Comparison of ENCODE assay signal across 18 cellular contexts in genomic region chr16:66133641-66134402, GRCh38.
DNase-seq lines count a peak whose midpoint lies in the region; ATAC-seq, FAIRE-seq and TF ChIP-seq lines count a peak whose summit lies in the region.
"Had no signal": no experiment of that assay in that cellular context is flagged by ENCODE, and none has a peak within 500 bp of the region (broad histone marks: within the 10 kb centered on the region; RNA-seq: fewer than 3 reads in every experiment).

No MANE protein-coding gene starts in this region.

- peaks cover 22% of the 10 kb centered on the region for H3K27me3 Mint-ChIP-seq in astrocyte (ENCODE audit: low read depth, unreplicated experiment)
- peaks cover 10 to 34% of the 10 kb centered on the region in 2 donors for H3K27me3 Mint-ChIP-seq in stimulated activated naive B cell treated with anti-CD40 and anti-IgM and Interleukin-4, amounts not matched to agents 10 μg/mL and 1 μg/mL and 100 μg/mL, for 72 hours
- H3K27me3 Mint-ChIP-seq in activated CD8-positive, alpha-beta T cell treated with anti-CD3 and anti-CD28 coated beads, Interleukin-2, amount 10 ng/mL, durations not matched to agents 7 days and 5 days (ENCODE audit: low read depth), result peaks cover 5% of the 10 kb centered on the region

- H3K4me1 Mint-ChIP-seq in astrocyte (ENCODE audit: low read depth, unreplicated experiment), result peaks cover 29% of the 10 kb centered on the region
- no peaks in the 10 kb centered on the region for H3K4me1 Mint-ChIP-seq in stimulated activated naive B cell treated with anti-CD40 and anti-IgM and Interleukin-4, amounts not matched to agents 10 μg/mL and 1 μg/mL and 100 μg/mL, for 72 hours
- no peaks in the 10 kb centered on the region for H3K4me1 Mint-ChIP-seq in activated CD8-positive, alpha-beta T cell treated with anti-CD3 and anti-CD28 coated beads, Interleukin-2, amount 10 ng/mL, durations not matched to agents 7 days and 5 days (ENCODE audit: low read depth)

- peaks cover 4% of the 10 kb centered on the region for H3K9me3 Mint-ChIP-seq in astrocyte (ENCODE audit: unreplicated experiment)
- no peaks in the 10 kb centered on the region for H3K9me3 Mint-ChIP-seq in stimulated activated naive B cell treated with anti-CD40 and anti-IgM and Interleukin-4, amounts not matched to agents 10 μg/mL and 1 μg/mL and 100 μg/mL, for 72 hours
- H3K9me3 Mint-ChIP-seq in activated CD8-positive, alpha-beta T cell treated with anti-CD3 and anti-CD28 coated beads, Interleukin-2, amount 10 ng/mL, durations not matched to agents 7 days and 5 days (ENCODE audit: insufficient read depth), result no peaks in the 10 kb centered on the region

- CTCF ChIA-PET in activated CD8-positive, alpha-beta T cell treated with anti-CD3 and anti-CD28 coated beads, Interleukin-2, amount 10 ng/mL, durations not matched to agents 7 days and 5 days (lab: Charles Lee), result no interaction called here

- TF ChIP-seq EP300 in sigmoid colon (IDR thresholded peaks at IDR 0.05), result no peak

- H3K9ac ChIP-seq in astrocyte (ENCODE audit: low read length), result no peak overlapping the region
- H3K9ac ChIP-seq: BLaER1 treated with 17β-estradiol and CSF1 and Interleukin-3, amounts not matched to agents 10 nM and 100 nM had no signal

- no peak for FAIRE-seq in astrocyte (lab: Jason Lieb, UNC)

- no peak for TF ChIP-seq POLR2A in spleen (IDR thresholded peaks at IDR 0.05)
- no peak for TF ChIP-seq POLR2A in sigmoid colon (IDR thresholded peaks at IDR 0.05)

- H3K4me1 ChIP-seq in astrocyte (ENCODE audit: insufficient read depth, low read length), result peaks cover 39% of the 10 kb centered on the region
- H3K4me1 ChIP-seq in spleen, result peaks cover 0 to 39% (median 14%) of the 10 kb centered on the region in 6 donors
- peaks cover 0 to 10% (median 9%) of the 10 kb centered on the region in 4 donors for H3K4me1 ChIP-seq in sigmoid colon

- H3K36me3 Mint-ChIP-seq in astrocyte (ENCODE audit: low read depth, unreplicated experiment), result no peaks in the 10 kb centered on the region
- H3K36me3 Mint-ChIP-seq in stimulated activated naive B cell treated with anti-CD40 and anti-IgM and Interleukin-4, amounts not matched to agents 10 μg/mL and 1 μg/mL and 100 μg/mL, for 72 hours, result no peaks in the 10 kb centered on the region
- no peaks in the 10 kb centered on the region for H3K36me3 Mint-ChIP-seq in activated CD8-positive, alpha-beta T cell treated with anti-CD3 and anti-CD28 coated beads, Interleukin-2, amount 10 ng/mL, durations not matched to agents 7 days and 5 days (ENCODE audit: low read depth)

- H4K20me1 ChIP-seq in astrocyte (ENCODE audit: insufficient read depth, low read length), result no peaks in the 10 kb centered on the region
- H4K20me1 ChIP-seq: BLaER1 treated with 17β-estradiol and CSF1 and Interleukin-3, amounts not matched to agents 10 nM and 100 nM had no signal

- no peak overlapping the region for H3K4me3 ChIP-seq in astrocyte (ENCODE audit: insufficient read depth, low read depth, low read length)
- H3K4me3 ChIP-seq in spleen, result no peak overlapping the region
- no peak overlapping the region for H3K4me3 ChIP-seq in sigmoid colon
- H3K4me3 ChIP-seq: BLaER1 treated with 17β-estradiol and CSF1 and Interleukin-3, amounts not matched to agents 10 nM and 100 nM; SJCRH30 had no signal

- H3K36me3 ChIP-seq in astrocyte (ENCODE audit: insufficient read depth, low read length) (no peaks in the 10 kb centered on the region), spleen (no peaks in the 10 kb centered on the region), sigmoid colon (no peaks in the 10 kb centered on the region)
- H3K36me3 ChIP-seq: BLaER1 treated with 17β-estradiol and CSF1 and Interleukin-3, amounts not matched to agents 10 nM and 100 nM; SJCRH30 had no signal

- no peak overlapping the region for H3K4me3 Mint-ChIP-seq in astrocyte (ENCODE audit: unreplicated experiment)
- no peak overlapping the region for H3K4me3 Mint-ChIP-seq in stimulated activated naive B cell treated with anti-CD40 and anti-IgM and Interleukin-4, amounts not matched to agents 10 μg/mL and 1 μg/mL and 100 μg/mL, for 72 hours
- H3K4me3 Mint-ChIP-seq in activated CD8-positive, alpha-beta T cell treated with anti-CD3 and anti-CD28 coated beads, Interleukin-2, amount 10 ng/mL, durations not matched to agents 7 days and 5 days, result no peak overlapping the region

- peak; percentile 46 for DNase-seq in AG20443 (ENCODE audit: low spot score)
- DNase-seq in astrocyte (ENCODE audit: low read depth), result peak; percentile 79
- DNase-seq in iris pigment epithelial cell (ENCODE audit: low read depth), result peak; percentile 29
- DNase-seq in stimulated activated naive B cell treated with anti-CD40 and anti-IgM and Interleukin-4, amounts not matched to agents 10 μg/mL and 1 μg/mL and 100 μg/mL, for 72 hours, result no peak
- no peak for DNase-seq in spleen
- DNase-seq in activated CD8-positive, alpha-beta T cell treated with anti-CD3 and anti-CD28 coated beads, Interleukin-2, amount 10 ng/mL, durations not matched to agents 7 days and 5 days, result no peak
- DNase-seq in sigmoid colon, result no peak
- DNase-seq: ACHN, DMS 273 treated with DMSO at 0.1 percent for 48 hours, EL, H7, Kasumi-1, NCI-H1417, NCI-H2029, NCI-H526, SJCRH30 had no signal

- intact Hi-C loops in spleen (cut with DNase I; ENCODE audit: low total_unique reads), result no loop called here
- intact Hi-C loops in sigmoid colon (cut with DNase I), result no loop called here

- POLR2A ChIA-PET in activated CD8-positive, alpha-beta T cell treated with anti-CD3 and anti-CD28 coated beads, Interleukin-2, amount 10 ng/mL, durations not matched to agents 7 days and 5 days (lab: Charles Lee), result no interaction called here

- H3K27ac ChIP-seq in astrocyte (ENCODE audit: low read depth, low read length) (no peak overlapping the region), spleen (no peak overlapping the region), sigmoid colon (no peak overlapping the region)
- H3K27ac ChIP-seq: BLaER1 treated with 17β-estradiol and CSF1 and Interleukin-3, amounts not matched to agents 10 nM and 100 nM; RWPE1 had no signal

- ATAC-seq in stimulated activated naive B cell treated with anti-CD40 and anti-IgM and Interleukin-4, amounts not matched to agents 10 μg/mL and 1 μg/mL and 100 μg/mL, for 72 hours (replicated peaks), result no peak
- no peak for ATAC-seq in activated CD8-positive, alpha-beta T cell treated with anti-CD3 and anti-CD28 coated beads, Interleukin-2, amount 10 ng/mL, durations not matched to agents 7 days and 5 days

- TF ChIP-seq CTCF in astrocyte (IDR thresholded peaks at IDR 0.05; ENCODE audit: insufficient read depth, low read depth, low read length) (no peak), spleen (IDR thresholded peaks at IDR 0.05 in 8 of 11, conservative IDR thresholded peaks at IDR 0.05 in 3 of 11) (no peak), sigmoid colon (IDR thresholded peaks at IDR 0.05) (no peak)

- H3K27me3 ChIP-seq in astrocyte (ENCODE audit: insufficient read depth, low read length) (no peaks in the 10 kb centered on the region), spleen (replicated peaks in 1 of 7) (peaks cover 0 to 20% (median 3%) of the 10 kb centered on the region in 7 donors), sigmoid colon (no peaks in the 10 kb centered on the region)
- H3K27me3 ChIP-seq: SJCRH30 had no signal

- H3K4me2 ChIP-seq in astrocyte (ENCODE audit: low read length), result no peak overlapping the region

- H3K9me3 ChIP-seq in astrocyte (ENCODE audit: insufficient read depth, low read depth, low read length) (no peaks in the 10 kb centered on the region), spleen (no peaks in the 10 kb centered on the region), sigmoid colon (no peaks in the 10 kb centered on the region)
- H3K9me3 ChIP-seq: BLaER1 treated with 17β-estradiol and CSF1 and Interleukin-3, amounts not matched to agents 10 nM and 100 nM; SJCRH30 had no signal

- no peaks in the 10 kb centered on the region for H3K79me2 ChIP-seq in astrocyte (ENCODE audit: insufficient read depth, low read length)

- 82 to 92% (median 86%) methylated on average over 6 of the region's 6 CpGs for whole genome bisulfite sequencing in spleen, 5 donors
- 67 to 78% methylated on average over 6 of the region's 6 CpGs for WGBS in sigmoid colon, 2 donors

- no peak overlapping the region for H3K27ac Mint-ChIP-seq in astrocyte (ENCODE audit: unreplicated experiment)
- H3K27ac Mint-ChIP-seq in stimulated activated naive B cell treated with anti-CD40 and anti-IgM and Interleukin-4, amounts not matched to agents 10 μg/mL and 1 μg/mL and 100 μg/mL, for 72 hours, result peak overlapping the region; percentile 63
- H3K27ac Mint-ChIP-seq in activated CD8-positive, alpha-beta T cell treated with anti-CD3 and anti-CD28 coated beads, Interleukin-2, amount 10 ng/mL, durations not matched to agents 7 days and 5 days, result no peak overlapping the region

- H2AFZ ChIP-seq in astrocyte (ENCODE audit: low read depth, low read length), result no peak overlapping the region

Comparison
In these comparisons a context has a peak if more than half of its experiments do, and no peak if none do; other contexts are left out.
1. DNase-seq: peak in AG20443 (single experiment), astrocyte (single experiment) and iris pigment epithelial cell (single experiment); none in stimulated activated naive B cell treated with anti-CD40 and anti-IgM and Interleukin-4, amounts not matched to agents 10 μg/mL and 1 μg/mL and 100 μg/mL, for 72 hours (single experiment), spleen (single experiment), activated CD8-positive, alpha-beta T cell treated with anti-CD3 and anti-CD28 coated beads, Interleukin-2, amount 10 ng/mL, durations not matched to agents 7 days and 5 days (single experiment) and sigmoid colon (single experiment).